Comparison of ENCODE assay signal across 8 cellular contexts in the genomic region with DNA sequence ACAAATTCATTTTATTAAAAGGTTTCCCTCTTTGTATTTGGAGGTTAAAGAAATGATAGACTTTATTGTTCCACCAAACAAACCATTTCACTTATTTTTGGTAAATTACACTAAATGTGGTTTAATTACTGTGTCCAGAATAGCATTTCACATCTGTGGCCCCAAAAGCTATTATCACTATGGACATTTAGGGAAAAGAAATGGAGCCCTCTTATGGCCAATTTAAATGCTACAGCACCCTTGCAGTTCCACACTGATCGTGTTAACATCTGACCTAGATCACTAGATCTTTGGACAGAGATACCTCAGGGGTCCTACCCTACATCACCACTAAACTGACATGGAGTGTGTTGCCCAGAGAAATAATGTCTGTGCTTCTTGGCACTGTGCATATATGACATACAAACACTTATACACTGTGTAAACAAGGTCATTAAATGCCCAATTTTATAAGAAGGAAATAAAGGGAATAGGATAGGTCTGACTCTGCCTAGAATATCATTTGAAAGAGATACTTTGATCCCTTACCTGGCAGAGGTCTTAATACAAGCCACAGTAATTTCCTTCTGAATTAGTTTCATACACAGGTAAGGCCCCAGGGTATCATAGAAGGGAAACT.
DNase-seq lines count a peak whose midpoint lies in the region; ATAC-seq and TF ChIP-seq lines count a peak whose summit lies in the region.

No MANE protein-coding gene starts in this region.

- H3K9me3 ChIP-seq in T-helper 17 cell (ENCODE audit: control insufficient read depth, low read length, poor library complexity, severe bottlenecking) (no peaks in the 10 kb centered on the region), spleen (no peaks in the 10 kb centered on the region)

- ATAC-seq in T-helper 17 cell (no peak), foreskin keratinocyte (peak; percentile 53)

- no peak overlapping the region for H3K4me3 ChIP-seq in spleen

- H3K4me3 Mint-ChIP-seq in activated naive CD4-positive, alpha-beta T cell treated with anti-CD3 and anti-CD28 coated beads for 36 hours: no peak overlapping the region
- H3K4me3 Mint-ChIP-seq in T-helper 17 cell: no peak overlapping the region

- H3K27me3 ChIP-seq in foreskin keratinocyte (no peaks in the 10 kb centered on the region), spleen (replicated peaks in 1 of 7) (no peaks in the 10 kb centered on the region)

- H3K27ac ChIP-seq in foreskin keratinocyte (no peak overlapping the region), spleen (no peak overlapping the region)

- H3K4me1 ChIP-seq in foreskin keratinocyte (no peaks in the 10 kb centered on the region), spleen (no peaks in the 10 kb centered on the region)

- CTCF ChIA-PET in activated naive CD4-positive, alpha-beta T cell treated with anti-CD3 and anti-CD28 coated beads for 36 hours (lab: Charles Lee): interaction anchor here (0.5 to 2.9 kb wide), 18 partner anchors 8 to 645 kb away, joined by 3 to 17 read pairs (median 4); no protein-coding TSS in a partner anchor

- intact Hi-C loops in activated naive CD4-positive, alpha-beta T cell treated with anti-CD3 and anti-CD28 coated beads for 36 hours (cut with micrococcal nuclease): loop anchor here (1.0 kb wide), 3 partner anchors 278 to 638 kb away; no protein-coding TSS in a partner anchor
- intact Hi-C loops in spleen (cut with DNase I; ENCODE audit: low total_unique reads): no loop called here

- DNase-seq in activated naive CD4-positive, alpha-beta T cell treated with anti-CD3 and anti-CD28 coated beads for 36 hours: peak; percentile 15
- DNase-seq in activated naive CD4-positive, alpha-beta T cell treated with Interleukin-2 at 50 U/mL for 16 hours: no peak
- DNase-seq in LHCN-M2 (ENCODE audit: low read depth): peak; percentile 36
- DNase-seq in T-helper 17 cell: no peak
- DNase-seq in foreskin keratinocyte: peak in 1 of 2 donors; percentile 23
- no peak for DNase-seq in spleen
- DNase-seq in NCI-H146 (lab: John Stamatoyannopoulos, UW): no peak
- DNase-seq in T-helper 2 cell: no peak

- WGBS in spleen, 5 donors: 2 to 15% (median 3%) methylated on average over 1 of the region's 1 CpG

- H3K27ac Mint-ChIP-seq in activated naive CD4-positive, alpha-beta T cell treated with anti-CD3 and anti-CD28 coated beads for 36 hours: no peak overlapping the region
- peak overlapping the region; percentile 41 for H3K27ac Mint-ChIP-seq in T-helper 17 cell

- H3K36me3 Mint-ChIP-seq in activated naive CD4-positive, alpha-beta T cell treated with anti-CD3 and anti-CD28 coated beads for 36 hours (ENCODE audit: low read depth): no peaks in the 10 kb centered on the region
- H3K36me3 Mint-ChIP-seq in T-helper 17 cell (ENCODE audit: low read depth): no peaks in the 10 kb centered on the region

- peak; percentile 70 for TF ChIP-seq CTCF in foreskin keratinocyte (conservative IDR thresholded peaks at IDR 0.05)
- TF ChIP-seq CTCF in spleen (IDR thresholded peaks at IDR 0.05 in 8 of 11, conservative IDR thresholded peaks at IDR 0.05 in 3 of 11): peak in 9 of 11 experiments; percentile 22 to 58 (median 46)

- no peak for TF ChIP-seq POLR2A in spleen (IDR thresholded peaks at IDR 0.05)

- H3K27me3 Mint-ChIP-seq in activated naive CD4-positive, alpha-beta T cell treated with anti-CD3 and anti-CD28 coated beads for 36 hours (ENCODE audit: low read depth): no peaks in the 10 kb centered on the region
- H3K27me3 Mint-ChIP-seq in T-helper 17 cell: peaks cover 5% of the 10 kb centered on the region

- H3K36me3 ChIP-seq in spleen: no peaks in the 10 kb centered on the region

- H3K9me3 Mint-ChIP-seq in activated naive CD4-positive, alpha-beta T cell treated with anti-CD3 and anti-CD28 coated beads for 36 hours: no peaks in the 10 kb centered on the region

- peaks cover 26% of the 10 kb centered on the region for H3K4me1 Mint-ChIP-seq in activated naive CD4-positive, alpha-beta T cell treated with anti-CD3 and anti-CD28 coated beads for 36 hours (ENCODE audit: low read depth)
- peaks cover 7% of the 10 kb centered on the region for H3K4me1 Mint-ChIP-seq in T-helper 17 cell

Comparison
In these comparisons a context has a peak if more than half of its experiments do, and no peak if none do; other contexts are left out.
1. DNase-seq: peak in activated naive CD4-positive, alpha-beta T cell treated with anti-CD3 and anti-CD28 coated beads for 36 hours (single experiment) and LHCN-M2 (single experiment); none in activated naive CD4-positive, alpha-beta T cell treated with Interleukin-2 at 50 U/mL for 16 hours (single experiment), T-helper 17 cell (0 of 3), spleen (single experiment), NCI-H146 (single experiment) and T-helper 2 cell (0 of 5).